Comparison of ENCODE assay signal across 41 cellular contexts in the genomic region with DNA sequence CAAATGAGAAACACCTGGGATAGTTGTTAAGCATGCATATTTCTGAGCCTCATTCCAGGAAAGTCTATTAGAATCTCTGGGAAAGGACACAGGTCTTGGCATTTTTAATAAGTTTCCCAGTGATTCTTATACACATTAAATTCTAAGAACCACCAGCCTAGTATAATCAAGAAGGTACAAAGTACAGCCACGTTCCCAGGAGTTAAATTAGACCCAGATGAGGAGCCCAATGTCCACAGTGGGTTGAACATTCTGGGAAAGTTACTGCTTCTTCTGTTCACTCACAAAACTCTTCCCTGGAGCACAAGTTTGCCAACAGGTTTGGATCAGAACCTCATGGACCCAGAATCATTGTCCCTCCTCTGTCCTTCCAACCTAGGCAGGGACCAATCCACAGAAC.
"Had no signal": no experiment of that assay in that cellular context is flagged by ENCODE, and none has a peak within 500 bp of the region (broad histone marks: within the 10 kb centered on the region; RNA-seq: fewer than 3 reads in every experiment).

No MANE protein-coding gene starts in this region.

- H3K27ac Mint-ChIP-seq: activated naive CD4-positive, alpha-beta T cell treated with anti-CD3 and anti-CD28 coated beads for 36 hours; activated naive CD4-positive, alpha-beta T cell treated with anti-CD3 and anti-CD28 coated beads, Interleukin-2, amount 10 ng/mL, durations not matched to agents 7 days and 5 days; activated naive CD4-positive, alpha-beta T cell treated with anti-CD3 and anti-CD28 coated beads, Interleukin-2, amount 50 U/mL, for 24 hours; activated naive CD4-positive, alpha-beta T cell treated with anti-CD3 and anti-CD28 coated beads, Interleukin-2, amount 50 U/mL, for 72 hours; activated naive CD8-positive, alpha-beta T cell; activated naive CD8-positive, alpha-beta T cell treated with anti-CD3 and anti-CD28 coated beads for 36 hours; activated naive CD8-positive, alpha-beta T cell treated with anti-CD3 and anti-CD28 coated beads, Interleukin-2, amount 10 ng/mL, durations not matched to agents 7 days and 5 days; activated naive CD8-positive, alpha-beta T cell treated with anti-CD3 and anti-CD28 coated beads, Interleukin-2, amount 50 U/mL, for 24 hours; activated T-cell treated with anti-CD3 and anti-CD28 coated beads, Interleukin-2, amount 50 U/mL, for 24 hours; activated T-cell treated with anti-CD3 and anti-CD28 coated beads, Interleukin-2, amount 50 U/mL, for 72 hours; activated T-helper 1 cell treated with anti-CD3 and anti-CD28 coated beads, Interleukin-12 subunit alpha, Interleukin-12 subunit beta, Interleukin-2, Interleukin-4 antibody, amounts not matched to agents 30 ng/mL and 10 ng/mL and 1 ng/mL, durations not matched to agents 14 hours and 24 hours and 36 hours; activated T-helper 17 cell treated with anti-CD3 and anti-CD28 coated beads, Interleukin-2, amount 50 U/mL, for 72 hours; activated T-helper 2 cell treated with anti-CD3 and anti-CD28 coated beads, Interferon-gamma antibody, Interleukin-2, Interleukin-4, amounts not matched to agents 10 μg/mL and 5 μg/mL and 100 μg/mL, durations not matched to agents 14 hours and 24 hours and 36 hours; brain had no signal

- H3K36me3 Mint-ChIP-seq: activated naive CD4-positive, alpha-beta T cell treated with anti-CD3 and anti-CD28 coated beads, Interleukin-2, amount 10 ng/mL, durations not matched to agents 7 days and 5 days; activated naive CD4-positive, alpha-beta T cell treated with anti-CD3 and anti-CD28 coated beads, Interleukin-2, amount 50 U/mL, for 24 hours; activated naive CD4-positive, alpha-beta T cell treated with anti-CD3 and anti-CD28 coated beads, Interleukin-2, amount 50 U/mL, for 72 hours; activated naive CD8-positive, alpha-beta T cell; activated naive CD8-positive, alpha-beta T cell treated with anti-CD3 and anti-CD28 coated beads for 36 hours; activated naive CD8-positive, alpha-beta T cell treated with anti-CD3 and anti-CD28 coated beads, Interleukin-2, amount 10 ng/mL, durations not matched to agents 7 days and 5 days; brain had no signal

- H3K9me3 ChIP-seq: adrenal gland, ascending aorta, body of pancreas, breast epithelium had no signal

- DNase-seq: activated effector memory CD4-positive, alpha-beta T cell treated with anti-CD3 and anti-CD28 coated beads, Interleukin-2, amount 50 U/mL, for 16 hours; activated effector memory CD4-positive, alpha-beta T cell treated with Interleukin-2 at 50 U/mL for 16 hours; activated gamma-delta T cell; activated gamma-delta T cell treated with Interleukin-2 at 50 U/mL for 16 hours; activated naive CD4-positive, alpha-beta T cell; activated naive CD4-positive, alpha-beta T cell treated with anti-CD3 and anti-CD28 coated beads for 36 hours; activated naive CD4-positive, alpha-beta T cell treated with anti-CD3 and anti-CD28 coated beads, Interleukin-2, amount 10 ng/mL, durations not matched to agents 7 days and 5 days; activated naive CD4-positive, alpha-beta T cell treated with anti-CD3 and anti-CD28 coated beads, Interleukin-2, amount 50 U/mL, for 16 hours; activated naive CD4-positive, alpha-beta T cell treated with Interleukin-2 at 50 U/mL for 16 hours; activated naive CD8-positive, alpha-beta T cell treated with anti-CD3 and anti-CD28 coated beads for 36 hours; activated naive CD8-positive, alpha-beta T cell treated with anti-CD3 and anti-CD28 coated beads, Interleukin-2, amount 10 ng/mL, durations not matched to agents 7 days and 5 days; activated naive CD8-positive, alpha-beta T cell treated with anti-CD3 and anti-CD28 coated beads, Interleukin-2, amount 50 U/mL, for 24 hours; activated T-cell treated with anti-CD3 and anti-CD28 coated beads for 4 hours; activated T-cell treated with anti-CD3 and anti-CD28 coated beads, Interleukin-2, amount 50 U/mL, for 1 hour; activated T-cell treated with anti-CD3 and anti-CD28 coated beads, Interleukin-2, amount 50 U/mL, for 24 hours; activated T-cell treated with anti-CD3 and anti-CD28 coated beads, Interleukin-2, amount 50 U/mL, for 4 hours; activated T-cell treated with anti-CD3 and anti-CD28 coated beads, Interleukin-2, amount 50 U/mL, for 48 hours; activated T-cell treated with anti-CD3 and anti-CD28 coated beads, Interleukin-2, amount 50 U/mL, for 72 hours; adrenal gland; amniotic stem cell; amygdala; anterior cingulate cortex; aorta; body of pancreas; brain microvascular endothelial cell; caudate nucleus; central memory CD4-positive, alpha-beta T cell; cerebellar nuclear complex had no signal

- H3K27me3 Mint-ChIP-seq: activated naive CD8-positive, alpha-beta T cell treated with anti-CD3 and anti-CD28 coated beads for 36 hours had no signal

- FAIRE-seq: astrocyte, bronchial epithelial cell had no signal

- H3K36me3 ChIP-seq: adrenal gland, brain microvascular endothelial cell, breast epithelium, cardiac muscle cell had no signal

- H3K27ac ChIP-seq: adrenal gland, ascending aorta, body of pancreas, brain microvascular endothelial cell, breast epithelium, cardiac muscle cell had no signal

- H3K27me3 ChIP-seq: adrenal gland, ascending aorta, body of pancreas, brain microvascular endothelial cell, breast epithelium, cardiac muscle cell had no signal

- H3K9me3 Mint-ChIP-seq: activated naive CD4-positive, alpha-beta T cell treated with anti-CD3 and anti-CD28 coated beads for 36 hours; activated naive CD4-positive, alpha-beta T cell treated with anti-CD3 and anti-CD28 coated beads, Interleukin-2, amount 10 ng/mL, durations not matched to agents 7 days and 5 days; activated naive CD4-positive, alpha-beta T cell treated with anti-CD3 and anti-CD28 coated beads, Interleukin-2, amount 50 U/mL, for 24 hours; activated naive CD4-positive, alpha-beta T cell treated with anti-CD3 and anti-CD28 coated beads, Interleukin-2, amount 50 U/mL, for 72 hours; activated naive CD8-positive, alpha-beta T cell treated with anti-CD3 and anti-CD28 coated beads for 36 hours; activated naive CD8-positive, alpha-beta T cell treated with anti-CD3 and anti-CD28 coated beads, Interleukin-2, amount 10 ng/mL, durations not matched to agents 7 days and 5 days; activated naive CD8-positive, alpha-beta T cell treated with anti-CD3 and anti-CD28 coated beads, Interleukin-2, amount 50 U/mL, for 24 hours; activated T-cell treated with anti-CD3 and anti-CD28 coated beads, Interleukin-2, amount 50 U/mL, for 24 hours; activated T-cell treated with anti-CD3 and anti-CD28 coated beads, Interleukin-2, amount 50 U/mL, for 4 hours; activated T-cell treated with anti-CD3 and anti-CD28 coated beads, Interleukin-2, amount 50 U/mL, for 72 hours; activated T-helper 1 cell treated with anti-CD3 and anti-CD28 coated beads, Interleukin-12 subunit alpha, Interleukin-12 subunit beta, Interleukin-2, Interleukin-4 antibody, amounts not matched to agents 30 ng/mL and 10 ng/mL and 1 ng/mL, durations not matched to agents 14 hours and 24 hours and 36 hours; activated T-helper 17 cell treated with anti-CD3 and anti-CD28 coated beads, Interleukin-2, amount 50 U/mL, for 72 hours; activated T-helper 2 cell treated with anti-CD3 and anti-CD28 coated beads, Interferon-gamma antibody, Interleukin-2, Interleukin-4, amounts not matched to agents 10 μg/mL and 5 μg/mL and 100 μg/mL, durations not matched to agents 14 hours and 24 hours and 36 hours; brain; central memory CD8-positive, alpha-beta T cell had no signal

- H3K4me1 Mint-ChIP-seq: activated naive CD4-positive, alpha-beta T cell treated with anti-CD3 and anti-CD28 coated beads, Interleukin-2, amount 10 ng/mL, durations not matched to agents 7 days and 5 days; activated naive CD4-positive, alpha-beta T cell treated with anti-CD3 and anti-CD28 coated beads, Interleukin-2, amount 50 U/mL, for 24 hours; activated naive CD8-positive, alpha-beta T cell treated with anti-CD3 and anti-CD28 coated beads for 36 hours; activated naive CD8-positive, alpha-beta T cell treated with anti-CD3 and anti-CD28 coated beads, Interleukin-2, amount 10 ng/mL, durations not matched to agents 7 days and 5 days; activated naive CD8-positive, alpha-beta T cell treated with anti-CD3 and anti-CD28 coated beads, Interleukin-2, amount 50 U/mL, for 24 hours; activated T-helper 17 cell treated with anti-CD3 and anti-CD28 coated beads, Interleukin-2, amount 50 U/mL, for 72 hours; brain; central memory CD8-positive, alpha-beta T cell had no signal

- H3K4me3 ChIP-seq: adrenal gland, ascending aorta, body of pancreas, breast epithelium, cardiac muscle cell had no signal

- ATAC-seq: activated naive CD4-positive, alpha-beta T cell treated with anti-CD3 and anti-CD28 coated beads, Interleukin-2, amount 50 U/mL, for 72 hours; activated naive CD8-positive, alpha-beta T cell treated with anti-CD3 and anti-CD28 coated beads, Interleukin-2, amount 50 U/mL, for 24 hours; activated T-cell treated with anti-CD3 and anti-CD28 coated beads, Interleukin-2, amount 50 U/mL, for 4 hours; activated T-cell treated with anti-CD3 and anti-CD28 coated beads, Interleukin-2, amount 50 U/mL, for 72 hours; activated T-helper 17 cell treated with anti-CD3 and anti-CD28 coated beads, Interleukin-2, amount 50 U/mL, for 72 hours; body of pancreas had no signal

- H3K4me1 ChIP-seq: adrenal gland, body of pancreas, breast epithelium had no signal

- H3K4me3 Mint-ChIP-seq: activated naive CD4-positive, alpha-beta T cell treated with anti-CD3 and anti-CD28 coated beads for 36 hours; activated naive CD4-positive, alpha-beta T cell treated with anti-CD3 and anti-CD28 coated beads, Interleukin-2, amount 10 ng/mL, durations not matched to agents 7 days and 5 days; activated naive CD4-positive, alpha-beta T cell treated with anti-CD3 and anti-CD28 coated beads, Interleukin-2, amount 50 U/mL, for 24 hours; activated naive CD8-positive, alpha-beta T cell; activated naive CD8-positive, alpha-beta T cell treated with anti-CD3 and anti-CD28 coated beads for 36 hours; activated naive CD8-positive, alpha-beta T cell treated with anti-CD3 and anti-CD28 coated beads, Interleukin-2, amount 10 ng/mL, durations not matched to agents 7 days and 5 days; activated naive CD8-positive, alpha-beta T cell treated with anti-CD3 and anti-CD28 coated beads, Interleukin-2, amount 50 U/mL, for 24 hours; activated T-cell treated with anti-CD3 and anti-CD28 coated beads, Interleukin-2, amount 50 U/mL, for 24 hours; activated T-cell treated with anti-CD3 and anti-CD28 coated beads, Interleukin-2, amount 50 U/mL, for 4 hours; activated T-cell treated with anti-CD3 and anti-CD28 coated beads, Interleukin-2, amount 50 U/mL, for 72 hours; activated T-helper 1 cell treated with anti-CD3 and anti-CD28 coated beads, Interleukin-12 subunit alpha, Interleukin-12 subunit beta, Interleukin-2, Interleukin-4 antibody, amounts not matched to agents 30 ng/mL and 10 ng/mL and 1 ng/mL, durations not matched to agents 14 hours and 24 hours and 36 hours; activated T-helper 17 cell treated with anti-CD3 and anti-CD28 coated beads, Interleukin-2, amount 50 U/mL, for 72 hours; brain; central memory CD8-positive, alpha-beta T cell had no signal
